ENCODE assay signal across 13 cellular contexts in the genomic region with DNA sequence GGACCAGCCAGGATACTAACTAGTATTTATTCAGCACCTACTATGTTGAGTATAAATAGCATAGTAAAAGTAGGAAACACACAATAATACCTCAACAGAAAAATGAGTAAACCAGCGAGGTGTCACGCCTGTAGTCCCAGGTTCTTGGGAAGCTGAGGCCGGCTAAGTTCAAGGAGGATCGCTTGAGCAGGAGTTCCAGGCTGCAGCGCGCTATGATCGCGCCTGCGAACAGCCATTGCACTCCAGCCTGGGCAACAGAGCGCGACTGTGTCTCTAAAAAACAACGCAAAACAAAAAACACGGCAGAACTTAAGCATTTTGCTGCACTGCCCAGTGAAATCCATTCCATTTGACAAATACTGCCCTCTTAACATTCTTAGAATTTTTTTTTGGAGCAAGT. TPM values are rescaled to one million over a fixed set of nuclear protein-coding genes. Genes with fewer than 3 reads are reported as not detected.
DNase-seq lines count a peak whose midpoint lies in the region; ATAC-seq, FAIRE-seq and TF ChIP-seq lines count a peak whose summit lies in the region.
"Had no signal": no experiment of that assay in that cellular context is flagged by ENCODE, and none has a peak within 500 bp of the region (broad histone marks: within the 10 kb centered on the region; RNA-seq: fewer than 3 reads in every experiment).

No MANE protein-coding gene starts in this region.

- CTCF ChIA-PET in Calu3 (lab: Charles Lee), result no interaction called here

- intact Hi-C loops in Calu3 (cut with micrococcal nuclease; ENCODE audit: unreplicated experiment), result loop anchor here (5.0 kb wide), 2 partner anchors 108 to 158 kb away; no protein-coding TSS in a partner anchor

- peak overlapping the region in 2 of 3 donors; percentile 42 to 69 for H3K27ac Mint-ChIP-seq in CD4-positive, CD25-positive, alpha-beta regulatory T cell
- H3K27ac Mint-ChIP-seq in Calu3 (ENCODE audit: unreplicated experiment), result peak overlapping the region; percentile 81
- no peak overlapping the region for H3K27ac Mint-ChIP-seq in astrocyte (ENCODE audit: unreplicated experiment)
- H3K27ac Mint-ChIP-seq in naive thymus-derived CD8-positive, alpha-beta T cell, result peak overlapping the region in 8 of 10 donors; percentile 43 to 89 (median 76)

- peaks cover 10 to 35% (median 21%) of the 10 kb centered on the region in 4 donors for H3K4me1 Mint-ChIP-seq in CD4-positive, CD25-positive, alpha-beta regulatory T cell
- peaks cover 6% of the 10 kb centered on the region for H3K4me1 Mint-ChIP-seq in Calu3 (ENCODE audit: low read depth, unreplicated experiment)
- H3K4me1 Mint-ChIP-seq in astrocyte (ENCODE audit: low read depth, unreplicated experiment), result peaks cover 9% of the 10 kb centered on the region
- H3K4me1 Mint-ChIP-seq in naive thymus-derived CD8-positive, alpha-beta T cell, result peaks cover 10 to 33% (median 24%) of the 10 kb centered on the region in 4 donors

- TF ChIP-seq CTCF in Calu3 (IDR thresholded peaks at IDR 0.05; ENCODE audit: unreplicated experiment) (no peak), astrocyte (IDR thresholded peaks at IDR 0.05; ENCODE audit: insufficient read depth, low read depth, low read length) (no peak)

- H4K20me1 ChIP-seq in astrocyte (ENCODE audit: insufficient read depth, low read length), result peaks cover 24% of the 10 kb centered on the region

- H3K4me1 ChIP-seq in CD4-positive, CD25-positive, alpha-beta regulatory T cell (ENCODE audit: control insufficient read depth, insufficient read depth, low read length, poor library complexity, severe bottlenecking), result peaks cover 36% of the 10 kb centered on the region
- H3K4me1 ChIP-seq in astrocyte (ENCODE audit: insufficient read depth, low read length), result peaks cover 8% of the 10 kb centered on the region
- H3K4me1 ChIP-seq in SJCRH30, result no peaks in the 10 kb centered on the region

- H2AFZ ChIP-seq in astrocyte (ENCODE audit: low read depth, low read length), result no peak overlapping the region

- H3K27me3 ChIP-seq in CD4-positive, CD25-positive, alpha-beta regulatory T cell (ENCODE audit: control insufficient read depth, insufficient read depth, low read length), result no peaks in the 10 kb centered on the region
- H3K27me3 ChIP-seq in astrocyte (ENCODE audit: insufficient read depth, low read length) (no peaks in the 10 kb centered on the region), SJCRH30 (no peaks in the 10 kb centered on the region)
- H3K27me3 ChIP-seq: vagina had no signal

- ATAC-seq in CD4-positive, CD25-positive, alpha-beta regulatory T cell (ENCODE audit: low read depth in 2 of 2), result no peak
- no peak for ATAC-seq in naive thymus-derived CD8-positive, alpha-beta T cell
- no peak for ATAC-seq in HG02981 (IDR thresholded peaks at IDR 0.05; ENCODE audit: unreplicated experiment)
- ATAC-seq: right cardiac atrium had no signal

- H3K9me3 Mint-ChIP-seq in CD4-positive, CD25-positive, alpha-beta regulatory T cell, result no peaks in the 10 kb centered on the region
- H3K9me3 Mint-ChIP-seq in Calu3 (ENCODE audit: low read depth, unreplicated experiment) (no peaks in the 10 kb centered on the region), astrocyte (ENCODE audit: unreplicated experiment) (no peaks in the 10 kb centered on the region)
- no peaks in the 10 kb centered on the region for H3K9me3 Mint-ChIP-seq in naive thymus-derived CD8-positive, alpha-beta T cell

- POLR2A ChIA-PET in naive thymus-derived CD8-positive, alpha-beta T cell (lab: Charles Lee), result no interaction called here

- no peak overlapping the region for H3K4me3 ChIP-seq in CD4-positive, CD25-positive, alpha-beta regulatory T cell (ENCODE audit: low read depth, low read length)
- H3K4me3 ChIP-seq in astrocyte (ENCODE audit: insufficient read depth, low read depth, low read length), result no peak overlapping the region
- H3K4me3 ChIP-seq in SJCRH30, result no peak overlapping the region

- no peak for FAIRE-seq in astrocyte (lab: Jason Lieb, UNC)
- FAIRE-seq: islet of Langerhans had no signal

- H3K9ac ChIP-seq in astrocyte (ENCODE audit: low read length), result no peak overlapping the region

- BruUV-seq in Calu3 (replicated peaks; lab: Mats Ljungman, UMichigan), result no TSS peak

- no peaks in the 10 kb centered on the region for H3K36me3 ChIP-seq in CD4-positive, CD25-positive, alpha-beta regulatory T cell (ENCODE audit: control insufficient read depth, insufficient read depth, low read length)
- H3K36me3 ChIP-seq in astrocyte (ENCODE audit: insufficient read depth, low read length), result no peaks in the 10 kb centered on the region
- H3K36me3 ChIP-seq in SJCRH30, result no peaks in the 10 kb centered on the region
- H3K36me3 ChIP-seq: vagina had no signal

- peaks cover 4% of the 10 kb centered on the region for H3K27me3 Mint-ChIP-seq in CD4-positive, CD25-positive, alpha-beta regulatory T cell
- no peaks in the 10 kb centered on the region for H3K27me3 Mint-ChIP-seq in Calu3 (ENCODE audit: unreplicated experiment)
- no peaks in the 10 kb centered on the region for H3K27me3 Mint-ChIP-seq in astrocyte (ENCODE audit: low read depth, unreplicated experiment)
- no peaks in the 10 kb centered on the region for H3K27me3 Mint-ChIP-seq in naive thymus-derived CD8-positive, alpha-beta T cell

- DNase-seq in CD4-positive, CD25-positive, alpha-beta regulatory T cell, result no peak
- DNase-seq in Calu3 (no peak), astrocyte (ENCODE audit: low read depth) (no peak), DMS153 (lab: John Stamatoyannopoulos, UW) (no peak), NCI-H2107 treated with DMSO at 0.1 percent for 48 hours (lab: John Stamatoyannopoulos, UW; ENCODE audit: unreplicated experiment) (no peak), SJCRH30 (no peak)
- no peak for DNase-seq in naive thymus-derived CD8-positive, alpha-beta T cell
- DNase-seq: NCI-H1048, NCI-H2227 treated with DMSO at 0.1 percent for 48 hours, right cardiac atrium had no signal

- H3K4me2 ChIP-seq in astrocyte (ENCODE audit: low read length), result no peak overlapping the region

- no peaks in the 10 kb centered on the region for H3K36me3 Mint-ChIP-seq in CD4-positive, CD25-positive, alpha-beta regulatory T cell
- H3K36me3 Mint-ChIP-seq in Calu3 (ENCODE audit: insufficient read depth, unreplicated experiment) (peaks cover 27% of the 10 kb centered on the region), astrocyte (ENCODE audit: low read depth, unreplicated experiment) (no peaks in the 10 kb centered on the region)
- peaks cover 0 to 7% (median 0%) of the 10 kb centered on the region in 3 donors for H3K36me3 Mint-ChIP-seq in naive thymus-derived CD8-positive, alpha-beta T cell

- H3K9me3 ChIP-seq in CD4-positive, CD25-positive, alpha-beta regulatory T cell (ENCODE audit: control insufficient read depth in 2 of 2, low read length in 2 of 2), result no peaks in the 10 kb centered on the region
- no peaks in the 10 kb centered on the region for H3K9me3 ChIP-seq in astrocyte (ENCODE audit: insufficient read depth, low read depth, low read length)
- no peaks in the 10 kb centered on the region for H3K9me3 ChIP-seq in SJCRH30 (replicated peaks)
- H3K9me3 ChIP-seq: vagina had no signal

- peak overlapping the region; percentile 67 to 90 (median 79) for H3K4me3 Mint-ChIP-seq in CD4-positive, CD25-positive, alpha-beta regulatory T cell
- H3K4me3 Mint-ChIP-seq in Calu3 (ENCODE audit: low read depth, unreplicated experiment), result peak overlapping the region; percentile 69
- peak overlapping the region; percentile 28 for H3K4me3 Mint-ChIP-seq in astrocyte (ENCODE audit: unreplicated experiment)
- peak overlapping the region in 9 of 10 donors; percentile 33 to 89 (median 68) for H3K4me3 Mint-ChIP-seq in naive thymus-derived CD8-positive, alpha-beta T cell

- H3K79me2 ChIP-seq in astrocyte (ENCODE audit: insufficient read depth, low read length), result peaks cover 33% of the 10 kb centered on the region

- no peak overlapping the region for H3K27ac ChIP-seq in CD4-positive, CD25-positive, alpha-beta regulatory T cell (ENCODE audit: insufficient read depth, low read length, poor library complexity, severe bottlenecking)
- H3K27ac ChIP-seq in astrocyte (ENCODE audit: low read depth, low read length), result no peak overlapping the region
- no peak overlapping the region for H3K27ac ChIP-seq in SJCRH30
- H3K27ac ChIP-seq: vagina had no signal

RNA-seq across cellular contexts. Expression of gene DENND6A, which starts 1.3 kb away (rescaled TPM):
- total RNA-seq in CD4-positive, CD25-positive, alpha-beta regulatory T cell, result 43.6 TPM
- 10 to 100 TPM; 28.3 to 34.2 (median 31.6) TPM for polyA plus RNA-seq in CD4-positive, CD25-positive, alpha-beta regulatory T cell
- 23.7 and 25.1 TPM in 2 replicates for total RNA-seq in Calu3 (2022)
- 6.6 and 10.6 TPM in 2 replicates for total RNA-seq in astrocyte
- total RNA-seq in naive thymus-derived CD8-positive, alpha-beta T cell, result 10 to 100 TPM; 46.0 to 51.0 TPM
- polyA plus RNA-seq in naive thymus-derived CD8-positive, alpha-beta T cell, result 10 to 100 TPM; 24.2 to 37.0 (median 31.0) TPM
- 18.1 and 19.8 TPM in 2 replicates for total RNA-seq in SJCRH30 (2014; rRNA removed; shearing (Covaris generic))

Comparison
In these comparisons a context has a peak if more than half of its experiments do, and no peak if none do; other contexts are left out.
1. H3K4me3 Mint-ChIP-seq: peak in every context shown above with its lines; median percentile 79 in CD4-positive, CD25-positive, alpha-beta regulatory T cell; 69 in Calu3; 68 in naive thymus-derived CD8-positive, alpha-beta T cell; 28 in astrocyte.